ENCODE assay signal across 9 cellular contexts in the genomic region with DNA sequence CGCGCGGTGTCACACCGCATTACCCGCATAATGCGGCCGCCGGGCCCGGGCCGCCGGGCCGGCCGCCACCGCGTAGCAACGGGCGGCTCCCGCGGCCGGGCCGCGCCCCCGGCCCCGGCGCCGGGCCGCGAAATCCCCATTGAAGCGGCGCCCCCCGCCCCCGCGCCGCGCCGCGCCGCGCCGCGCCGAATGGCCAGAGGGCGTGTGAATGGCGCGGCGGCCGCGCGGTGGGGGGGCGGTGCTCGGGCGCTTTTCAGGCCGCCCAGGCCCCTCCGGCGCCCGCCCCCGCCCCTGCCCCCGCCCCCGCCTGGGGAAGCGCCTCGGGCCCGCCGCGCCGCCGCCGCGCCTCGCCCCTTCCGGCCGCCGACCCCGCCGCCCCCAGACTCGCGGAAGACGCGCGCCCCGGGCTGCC. TPM values are rescaled to one million over a fixed set of nuclear protein-coding genes. Genes with fewer than 3 reads are reported as not detected.
DNase-seq lines count a peak whose midpoint lies in the region; ATAC-seq, FAIRE-seq and TF ChIP-seq lines count a peak whose summit lies in the region.
"Had no signal": no experiment of that assay in that cellular context is flagged by ENCODE, and none has a peak within 500 bp of the region (broad histone marks: within the 10 kb centered on the region; RNA-seq: fewer than 3 reads in every experiment).

No MANE protein-coding gene starts in this region.

- WGBS in K562 (ENCODE audit: insufficient coverage, low coverage, missing lambda C conversion rate) = no CpG with 5 or more reads among the region's 80 CpGs

- DNase-seq in DMS 273 (lab: John Stamatoyannopoulos, UW; ENCODE audit: unreplicated experiment) = peak; percentile 83
- no peak for DNase-seq in DMS 273 treated with DMSO at 0.1 percent for 48 hours (lab: John Stamatoyannopoulos, UW)
- DNase-seq in LNCaP clone FGC (ENCODE audit: low read depth) = no peak
- peak; percentile 82 to 89 (median 85) for DNase-seq in K562 (ENCODE audit: extremely low read depth in 1 of 4, low spot score in 3 of 4)
- DNase-seq in left lobe of liver (ENCODE audit: low spot score) = no peak
- no peak for DNase-seq in uterus
- DNase-seq in SK-N-DZ (ENCODE audit: low spot score) = no peak
- DNase-seq in NCI-H526 treated with DMSO at 0.1 percent for 48 hours (lab: John Stamatoyannopoulos, UW) = no peak

- TF ChIP-seq RAD21 in K562 (CRISPR knock-in tag; conservative IDR thresholded peaks at IDR 0.05 in 1 of 2, IDR thresholded peaks at IDR 0.05 in 1 of 2) = no peak

- H3K4me3 ChIP-seq in LNCaP clone FGC (ENCODE audit: low read depth, low read length) (peak overlapping the region; percentile 54), K562 (peak overlapping the region; percentile 61), uterus (peak overlapping the region; percentile 34 to 50)

- H3K4me1 ChIP-seq in K562 (replicated peaks in 1 of 2; ENCODE audit: control insufficient read depth in 2 of 2, insufficient read depth in 2 of 2, low read length in 2 of 2) (peaks cover 30 to 69% of the 10 kb centered on the region in 2 experiments; a peak in 4 of 5 replicates), uterus (no peaks in the 10 kb centered on the region)

- TF ChIP-seq CTCF in LNCaP clone FGC (IDR thresholded peaks at IDR 0.05; ENCODE audit: control insufficient read depth, extremely low read depth, insufficient read depth) (no peak), K562 (IDR thresholded peaks at IDR 0.05 in 2 of 3, conservative IDR thresholded peaks at IDR 0.05 in 1 of 3; ENCODE audit: insufficient read depth in 2 of 3, low read depth in 1 of 3, low read length in 3 of 3) (no peak), uterus (IDR thresholded peaks at IDR 0.05) (no peak)

- no peak for FAIRE-seq in K562 (lab: Jason Lieb, UNC)
- FAIRE-seq: A204.1 had no signal

- peak overlapping the region; percentile 85 to 94; a peak in 3 of 4 replicates for H3K9ac ChIP-seq in K562 (ENCODE audit: insufficient read depth in 1 of 2, low read depth in 2 of 2, low read length in 2 of 2)

- H3K27ac ChIP-seq in K562 (ENCODE audit: extremely low read depth, low read depth, low read length) (peak overlapping the region; percentile 95), uterus (peak overlapping the region; percentile 24 to 69)

- H2AFZ ChIP-seq in K562 (ENCODE audit: low read depth, low read length) = peak overlapping the region; percentile 90

- H3K9me3 ChIP-seq in K562 (replicated peaks; ENCODE audit: control insufficient read depth, insufficient read depth, low read depth, low read length) = no peaks in the 10 kb centered on the region
- H3K9me3 ChIP-seq in uterus = no peaks in the 10 kb centered on the region

- no TSS peak for BruUV-seq in K562 (replicated peaks; lab: Mats Ljungman, UMichigan)

- peak; percentile 45 for ATAC-seq in K562
- peak; percentile 54 for ATAC-seq in left lobe of liver

- no peak for TF ChIP-seq EP300 in K562 (IDR thresholded peaks at IDR 0.05; ENCODE audit: low read length)

- intact Hi-C loops in K562 (cut with micrococcal nuclease) (no loop called here), uterus (cut with DNase I; ENCODE audit: low total_unique reads) (no loop called here)

- in situ Hi-C loops in K562 (cut with MboI) = loop anchor here (25.0 kb wide), 1 partner anchor 334 kb away; no protein-coding TSS in a partner anchor

- no peaks in the 10 kb centered on the region for H3K27me3 ChIP-seq in K562 (ENCODE audit: control insufficient read depth in 2 of 2, insufficient read depth in 2 of 2, low read length in 2 of 2)
- H3K27me3 ChIP-seq in uterus = peaks cover 0 to 7% of the 10 kb centered on the region in 2 donors

- H4K20me1 ChIP-seq in K562 (replicated peaks; ENCODE audit: control insufficient read depth, insufficient read depth, low read length) = no peaks in the 10 kb centered on the region

- H3K36me3 ChIP-seq in K562 (ENCODE audit: control insufficient read depth, insufficient read depth, low read length) (no peaks in the 10 kb centered on the region), uterus (no peaks in the 10 kb centered on the region)

- H3K79me2 ChIP-seq in K562 (ENCODE audit: control insufficient read depth, insufficient read depth, low read length) = peaks cover 7% of the 10 kb centered on the region; the same call in 2 of the 3 replicates

- H3K9me1 ChIP-seq in K562 (ENCODE audit: control insufficient read depth, insufficient read depth, low read length) = no peaks in the 10 kb centered on the region

- peak overlapping the region; percentile 86; the same call in 1 of the 2 replicates for H3K4me2 ChIP-seq in K562 (ENCODE audit: insufficient read depth, low read length)

- CTCF ChIA-PET in K562 (lab: Yijun Ruan, JAX; ENCODE audit: low intra/inter-chr PET ratio) = no interaction called here

- TF ChIP-seq POLR2A in K562 (conservative IDR thresholded peaks at IDR 0.05) (no peak), uterus (IDR thresholded peaks at IDR 0.05) (no peak)

- POLR2A ChIA-PET in K562 (lab: Yijun Ruan, JAX) = interaction anchor here (1.0 to 1.7 kb wide), 2 partner anchors 10 to 16 kb away, joined by 3 to 6 read pairs; no protein-coding TSS in a partner anchor

TF ChIP-seq in K562, 482 proteins besides CTCF, POLR2A, EP300 and RAD21 (continues in another document):
- TF ChIP-seq, protein P1, sequence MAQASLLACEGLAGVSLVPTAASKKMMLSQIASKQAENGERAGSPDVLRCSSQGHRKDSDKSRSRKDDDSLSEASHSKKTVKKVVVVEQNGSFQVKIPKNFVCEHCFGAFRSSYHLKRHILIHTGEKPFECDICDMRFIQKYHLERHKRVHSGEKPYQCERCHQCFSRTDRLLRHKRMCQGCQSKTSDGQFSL (CRISPR knock-in tag; IDR thresholded peaks at IDR 0.05) = no peak
- TF ChIP-seq, protein P1 (tag; IDR thresholded peaks at IDR 0.05) = peak in 1 of 2 experiments; percentile 49; a peak in 1 of 4 replicates
- TF ChIP-seq EP400 (IDR thresholded peaks at IDR 0.05) (no peak), THRAP3 (IDR thresholded peaks at IDR 0.05; ENCODE audit: borderline replicate concordance) (no peak), EZH2 (IDR thresholded peaks at IDR 0.05; ENCODE audit: borderline replicate concordance, low read depth, low read length) (no peak), ZC3H4 (CRISPR knock-in tag; IDR thresholded peaks at IDR 0.05; ENCODE audit: borderline replicate concordance) (no peak), NCOA2 (IDR thresholded peaks at IDR 0.05; ENCODE audit: partially characterized antibody in 2 of 2) (no peak), EGR1 (conservative IDR thresholded peaks at IDR 0.05) (no peak), RBM34 (IDR thresholded peaks at IDR 0.05; ENCODE audit: borderline replicate concordance, insufficient read depth, low read length) (no peak), U2AF1 (optimal IDR thresholded peaks at IDR 0.05; ENCODE audit: low read depth, low read length) (no peak), TFAM (CRISPR knock-in tag; conservative IDR thresholded peaks at IDR 0.05) (no peak)
- TF ChIP-seq, protein P2, sequence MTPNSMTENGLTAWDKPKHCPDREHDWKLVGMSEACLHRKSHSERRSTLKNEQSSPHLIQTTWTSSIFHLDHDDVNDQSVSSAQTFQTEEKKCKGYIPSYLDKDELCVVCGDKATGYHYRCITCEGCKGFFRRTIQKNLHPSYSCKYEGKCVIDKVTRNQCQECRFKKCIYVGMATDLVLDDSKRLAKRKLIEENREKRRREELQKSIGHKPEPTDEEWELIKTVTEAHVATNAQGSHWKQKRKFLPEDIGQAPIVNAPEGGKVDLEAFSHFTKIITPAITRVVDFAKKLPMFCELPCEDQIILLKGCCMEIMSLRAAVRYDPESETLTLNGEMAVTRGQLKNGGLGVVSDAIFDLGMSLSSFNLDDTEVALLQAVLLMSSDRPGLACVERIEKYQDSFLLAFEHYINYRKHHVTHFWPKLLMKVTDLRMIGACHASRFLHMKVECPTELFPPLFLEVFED (CRISPR knock-in tag; conservative IDR thresholded peaks at IDR 0.05) = no peak
- TF ChIP-seq, protein P3, sequence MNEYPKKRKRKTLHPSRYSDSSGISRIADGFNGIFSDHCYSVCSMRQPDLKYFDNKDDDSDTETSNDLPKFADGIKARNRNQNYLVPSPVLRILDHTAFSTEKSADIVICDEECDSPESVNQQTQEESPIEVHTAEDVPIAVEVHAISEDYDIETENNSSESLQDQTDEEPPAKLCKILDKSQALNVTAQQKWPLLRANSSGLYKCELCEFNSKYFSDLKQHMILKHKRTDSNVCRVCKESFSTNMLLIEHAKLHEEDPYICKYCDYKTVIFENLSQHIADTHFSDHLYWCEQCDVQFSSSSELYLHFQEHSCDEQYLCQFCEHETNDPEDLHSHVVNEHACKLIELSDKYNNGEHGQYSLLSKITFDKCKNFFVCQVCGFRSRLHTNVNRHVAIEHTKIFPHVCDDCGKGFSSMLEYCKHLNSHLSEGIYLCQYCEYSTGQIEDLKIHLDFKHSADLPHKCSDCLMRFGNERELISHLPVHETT (CRISPR knock-in tag; conservative IDR thresholded peaks at IDR 0.05 in 1 of 2, IDR thresholded peaks at IDR 0.05 in 1 of 2) = peak in 1 of 2 experiments; percentile 81; a peak in 2 of 4 replicates

RNA-seq across cellular contexts. Expression of a gene that starts 46.9 kb away (rescaled TPM):
- total RNA-seq in K562 (2011; cell fraction: chromatin; rRNA removed; ENCODE audit: low replicate concordance) = 8.1 and 10.9 TPM in 2 replicates
- 6.1 and 6.8 TPM in 2 replicates for total RNA-seq in K562 (2011; cell fraction: nucleolus; rRNA removed)
- total RNA-seq in K562 (2011; cell fraction: nucleoplasm; rRNA removed) = 7.8 and 8.3 TPM in 2 replicates
- total RNA-seq in K562 (2014; rRNA removed) (1.5 and 2.9 TPM in 2 replicates), K562 (2014; rRNA removed; fragmentation: Illumina TruSeq; extraction: Trizol) (2.2 and 2.4 TPM in 2 replicates), K562 (2015; rRNA removed; fragmentation: Illumina TruSeq; extraction: Trizol) (2.6 and 2.8 TPM in 2 replicates), K562 (2021) (2.7 and 3.5 TPM in 2 replicates), left lobe of liver (2.7 TPM), uterus (under 1 TPM in 2 of 4 donors, not detected in 2; 0.46 to 0.90 TPM)
- polyA plus RNA-seq in K562 (2011; rRNA removed) (5.9 and 6.1 TPM in 2 replicates), K562 (2014; fragmentation: Illumina TruSeq; extraction: Trizol) (3.2 and 3.6 TPM in 2 replicates), K562 (2014; fragmentation: Nextera tagmentation; extraction: Ambion mirVana) (1 to 10 TPM; 2.1 to 3.5 TPM), K562 (2014; rRNA removed) (2.5 and 3.3 TPM in 2 replicates)
- polyA plus RNA-seq in K562 (2011; cell fraction: cytosol; rRNA removed) = 3.4 and 3.9 TPM in 2 replicates
- polyA plus RNA-seq in K562 (2011; cell fraction: nucleus; rRNA removed) = 18.0 and 19.7 TPM in 2 replicates
- polyA plus RNA-seq in K562 (2012) = 2.5 and 2.8 TPM in 2 replicates
- 2.9 and 3.6 TPM in 2 replicates for polyA minus RNA-seq in K562 (2011; rRNA and poly(A)+ RNA removed)
- polyA minus RNA-seq in K562 (2011; cell fraction: cytosol; rRNA and poly(A)+ RNA removed) = 2.0 and 2.4 TPM in 2 replicates
- polyA minus RNA-seq in K562 (2011; cell fraction: nucleus; rRNA and poly(A)+ RNA removed) = 2.6 and 2.7 TPM in 2 replicates
- 5.4 and 5.7 TPM in 2 replicates for polyA plus RNA-seq in SK-N-DZ (2014; cell fraction: cytosol; rRNA removed)
- polyA plus RNA-seq in SK-N-DZ (2014; cell fraction: nucleus; rRNA removed) = 7.1 and 8.3 TPM in 2 replicates

Comparison
In these comparisons a context has a peak if more than half of its experiments do, and no peak if none do; other contexts are left out.
1. DNase-seq: peak in DMS 273 (single experiment) and K562 (4 of 4); none in DMS 273 treated with DMSO at 0.1 percent for 48 hours (single experiment), LNCaP clone FGC (single experiment), left lobe of liver (single experiment), uterus (0 of 2), SK-N-DZ (single experiment) and NCI-H526 treated with DMSO at 0.1 percent for 48 hours (single experiment).
2. Peak in every context shown above with its lines, with median percentiles within 50 percentile points of each other: H3K4me3 ChIP-seq.